23 cellular contexts compared by ENCODE assay signal in the genomic region with DNA sequence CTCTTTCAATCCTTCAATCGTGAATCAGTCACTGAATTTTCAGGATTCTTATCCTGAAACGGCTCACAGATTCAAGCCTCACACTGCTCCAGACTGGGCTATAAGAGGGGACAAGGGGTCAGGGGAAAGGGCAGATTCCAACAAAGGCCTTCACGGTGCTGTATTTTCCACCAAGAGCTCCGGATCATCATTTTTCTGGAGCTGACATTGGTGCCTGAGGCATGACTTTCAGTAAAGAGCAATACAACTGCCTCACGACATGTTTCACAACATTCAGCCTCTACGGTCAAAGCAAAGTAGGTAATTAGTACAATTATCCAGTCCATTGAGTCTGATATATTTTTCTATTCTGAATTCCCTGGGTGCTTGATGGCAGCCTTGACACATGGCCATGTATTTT.
"Had no signal": no experiment of that assay in that cellular context is flagged by ENCODE, and none has a peak within 500 bp of the region (broad histone marks: within the 10 kb centered on the region; RNA-seq: fewer than 3 reads in every experiment).

No MANE protein-coding gene starts in this region.

- H3K36me3 Mint-ChIP-seq: activated naive CD8-positive, alpha-beta T cell treated with anti-CD3 and anti-CD28 coated beads, Interleukin-2, amount 10 ng/mL, durations not matched to agents 7 days and 5 days; WTC11 had no signal

- H3K27ac ChIP-seq: adrenal gland, KMS-11 had no signal

- ATAC-seq: activated CD8-positive, alpha-beta T cell treated with anti-CD3 and anti-CD28 coated beads, Interleukin-2, amount 10 ng/mL, durations not matched to agents 7 days and 5 days; PC-3; T-helper 17 cell; WTC11 had no signal

- H3K9ac ChIP-seq: KMS-11 had no signal

- H3K4me2 ChIP-seq: KMS-11 had no signal

- H3K27ac Mint-ChIP-seq: activated CD8-positive, alpha-beta T cell treated with anti-CD3 and anti-CD28 coated beads, Interleukin-2, amount 10 ng/mL, durations not matched to agents 7 days and 5 days; activated naive CD8-positive, alpha-beta T cell treated with anti-CD3 and anti-CD28 coated beads, Interleukin-2, amount 10 ng/mL, durations not matched to agents 7 days and 5 days; T-helper 17 cell; WTC11 had no signal

- H3K4me1 ChIP-seq: adrenal gland had no signal

- H3K27me3 ChIP-seq: adrenal gland had no signal

- H3K4me1 Mint-ChIP-seq: activated naive CD8-positive, alpha-beta T cell treated with anti-CD3 and anti-CD28 coated beads, Interleukin-2, amount 10 ng/mL, durations not matched to agents 7 days and 5 days; T-helper 17 cell; WTC11 had no signal

- H3K4me3 Mint-ChIP-seq: activated CD8-positive, alpha-beta T cell treated with anti-CD3 and anti-CD28 coated beads, Interleukin-2, amount 10 ng/mL, durations not matched to agents 7 days and 5 days; activated naive CD8-positive, alpha-beta T cell treated with anti-CD3 and anti-CD28 coated beads, Interleukin-2, amount 10 ng/mL, durations not matched to agents 7 days and 5 days; T-helper 17 cell; WTC11 had no signal

- DNase-seq: activated CD4-positive, alpha-beta T cell treated with anti-CD3 and anti-CD28 coated beads for 48 hours; activated CD4-positive, alpha-beta T cell treated with anti-CD3 and anti-CD28 coated beads, Interleukin-2, amount 50 U/mL, for 4 hours; activated CD4-positive, CD25-positive, alpha-beta regulatory T cell treated with anti-CD3 and anti-CD28 coated beads, Interleukin-2, amount 50 U/mL, for 72 hours; activated CD8-positive, alpha-beta memory T cell treated with anti-CD3 and anti-CD28 coated beads, Interleukin-2, amount 50 U/mL, for 48 hours; activated CD8-positive, alpha-beta T cell treated with anti-CD3 and anti-CD28 coated beads, Interleukin-2, amount 10 ng/mL, durations not matched to agents 7 days and 5 days; activated naive CD4-positive, alpha-beta T cell treated with anti-CD3 and anti-CD28 coated beads, Interleukin-2, amount 50 U/mL, for 16 hours; activated naive CD8-positive, alpha-beta T cell treated with anti-CD3 and anti-CD28 coated beads, Interleukin-2, amount 10 ng/mL, durations not matched to agents 7 days and 5 days; activated T-cell treated with anti-CD3 and anti-CD28 coated beads, Interleukin-2, amount 50 U/mL, for 1 hour; adrenal gland; anterior cingulate cortex; NCI-H1092; NCI-H1436; NCI-H1694 treated with DMSO at 0.1 percent for 48 hours; NCI-H2029 treated with DMSO at 0.1 percent for 48 hours; NCI-H446; NCI-H524; NCI-H774; PC-3; SHP77 treated with DMSO at 0.1 percent for 48 hours; T-helper 17 cell; T-helper 9 cell had no signal

- H3K9me3 ChIP-seq: adrenal gland had no signal

- H3K4me3 ChIP-seq: adrenal gland had no signal

- H3K9me3 Mint-ChIP-seq: activated naive CD8-positive, alpha-beta T cell treated with anti-CD3 and anti-CD28 coated beads, Interleukin-2, amount 10 ng/mL, durations not matched to agents 7 days and 5 days; WTC11 had no signal

- H3K36me3 ChIP-seq: adrenal gland had no signal
